Comparison of ENCODE assay signal across 1 cellular context in genomic region chr2:166090900-166091299, GRCh38.
TF ChIP-seq lines count a peak whose summit lies in the region.

No MANE protein-coding gene starts in this region.

TF ChIP-seq in HepG2, 621 proteins besides CTCF, POLR2A, EP300 and RAD21 (continued from another document):
- no peak for TF ChIP-seq TFDP2 (CRISPR knock-in tag; IDR thresholded peaks at IDR 0.05)
- TF ChIP-seq ZNF251 (CRISPR knock-in tag; IDR thresholded peaks at IDR 0.05): no peak
- TF ChIP-seq CEBPB (IDR thresholded peaks at IDR 0.05; ENCODE audit: borderline replicate concordance, low read depth, low read length): 0 out of 2 replicates have a peak, but pooled peaks have one; percentile 16
TF ChIP-seq in HepG2: peak in this region for 1.
